In the genomic region with DNA sequence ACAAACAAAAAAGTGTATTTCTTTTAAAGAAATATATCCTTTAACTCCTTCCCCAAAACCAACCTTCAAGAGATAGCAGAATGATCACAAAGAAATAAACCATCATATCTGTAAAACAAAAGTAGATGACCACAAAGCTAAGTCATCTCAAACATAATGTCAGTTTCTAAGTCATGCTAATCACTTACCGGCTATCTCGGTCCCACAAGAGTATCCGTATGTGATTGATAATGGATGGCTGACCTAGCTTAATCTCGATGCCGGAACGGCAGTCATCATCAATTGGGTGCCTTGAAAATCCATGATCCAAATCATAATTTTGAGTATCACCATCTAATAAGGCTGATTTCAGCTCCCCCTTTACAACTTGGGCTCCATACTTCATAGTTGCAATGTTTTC, we compare ENCODE assay signal across 7 cellular contexts.
"Had no signal": no experiment of that assay in that cellular context is flagged by ENCODE, and none has a peak within 500 bp of the region (broad histone marks: within the 10 kb centered on the region; RNA-seq: fewer than 3 reads in every experiment).

No MANE protein-coding gene starts in this region.

- H3K4me3 ChIP-seq: GM23248 had no signal

- DNase-seq: GM23248, GOT3, H9, HCEC 1CT, IMR-90, KBM-7 had no signal

- H3K27ac ChIP-seq: GM23248 had no signal

- H3K9ac ChIP-seq: GM23248 had no signal

- FAIRE-seq: HTR-8/SVneo had no signal

- H2AFZ ChIP-seq: GM23248 had no signal
